17 cellular contexts compared by ENCODE assay signal in genomic region chr6:31165454-31165832, GRCh38. TPM values are rescaled to one million over a fixed set of nuclear protein-coding genes. Genes with fewer than 3 reads are reported as not detected.
A peak's percentile ranks its signal among the peaks of the same experiment; 100 is the strongest.
DNase-seq lines count a peak whose midpoint lies in the region; ATAC-seq and TF ChIP-seq lines count a peak whose summit lies in the region.
"Not testable (repeated sequence)": the region's sequence is repeated elsewhere in the genome, so short reads cannot be mapped to it uniquely, and the experiment has no call there.
"Had no signal": no experiment of that assay in that cellular context is flagged by ENCODE, and none has a peak within 500 bp of the region (broad histone marks: within the 10 kb centered on the region; RNA-seq: fewer than 3 reads in every experiment).

No MANE protein-coding gene starts in this region.

- peak overlapping the region; percentile 54 for H3K4me3 Mint-ChIP-seq in glutamatergic neuron (ENCODE audit: unreplicated experiment)

- not testable (repeated sequence) for H3K9me3 ChIP-seq in HUES48 (ENCODE audit: control insufficient read depth, insufficient read depth, low read length); WERI-Rb-1 (ENCODE audit: severe bottlenecking)

- peaks cover 19% of the 10 kb centered on the region for H3K4me1 ChIP-seq in HUES48 (ENCODE audit: control insufficient read depth, insufficient read depth, low read length)

- H3K4me1 Mint-ChIP-seq in glutamatergic neuron (ENCODE audit: low read depth, unreplicated experiment), result peaks cover 13% of the 10 kb centered on the region

- H3K36me3 ChIP-seq in HUES48 (ENCODE audit: control insufficient read depth, insufficient read depth, low read length) (peaks cover 55% of the 10 kb centered on the region), WERI-Rb-1 (peaks cover 45% of the 10 kb centered on the region)

- H3K9me3 Mint-ChIP-seq in glutamatergic neuron (ENCODE audit: unreplicated experiment), result not testable (repeated sequence)

- H3K9ac ChIP-seq in HUES48 (ENCODE audit: low read depth, low read length), result not testable (repeated sequence)

- not testable (repeated sequence) for H3K27me3 ChIP-seq in HUES48 (ENCODE audit: control insufficient read depth, insufficient read depth, low read length); WERI-Rb-1 (ENCODE audit: insufficient read depth, low read depth, severe bottlenecking)

- not testable (repeated sequence) for TF ChIP-seq CTCF in WERI-Rb-1 (IDR thresholded peaks at IDR 0.05; ENCODE audit: low read depth, low read length); glutamatergic neuron (IDR thresholded peaks at IDR 0.05; ENCODE audit: partially characterized antibody, unreplicated experiment)

- not testable (repeated sequence) for H3K4me3 ChIP-seq in HUES48 (ENCODE audit: low read depth, low read length); WERI-Rb-1 (ENCODE audit: low read depth, low read length)

- H3K27ac ChIP-seq in HUES48 (ENCODE audit: low read depth, low read length), result peak overlapping the region; percentile 46
- peak overlapping the region; percentile 77 for H3K27ac ChIP-seq in WERI-Rb-1

- peak; percentile 90 for DNase-seq in WERI-Rb-1
- not testable (repeated sequence) for DNase-seq in glutamatergic neuron

- peak; percentile 54 for ATAC-seq in GM18511 (IDR thresholded peaks at IDR 0.05; ENCODE audit: unreplicated experiment)
- ATAC-seq in GM19351 (IDR thresholded peaks at IDR 0.05; ENCODE audit: unreplicated experiment), result peak; percentile 20
- peak; percentile 4 for ATAC-seq in GM21526 (IDR thresholded peaks at IDR 0.05; ENCODE audit: low FRiP score, unreplicated experiment)
- ATAC-seq in HG02678 (IDR thresholded peaks at IDR 0.05; ENCODE audit: unreplicated experiment), result peak; percentile 27
- ATAC-seq in HG03066 (IDR thresholded peaks at IDR 0.05; ENCODE audit: low read depth, unreplicated experiment), result peak; percentile 27

- not testable (repeated sequence) for H3K27me3 Mint-ChIP-seq in glutamatergic neuron (ENCODE audit: unreplicated experiment)

- H3K27ac Mint-ChIP-seq in glutamatergic neuron (ENCODE audit: unreplicated experiment), result peak overlapping the region; percentile 13

- H3K36me3 Mint-ChIP-seq in glutamatergic neuron (ENCODE audit: unreplicated experiment), result not testable (repeated sequence)

RNA-seq across cellular contexts. Expression of gene POU5F1, which starts 5.0 kb away (rescaled TPM):
- 48.8 TPM for total RNA-seq in glutamatergic neuron (ENCODE audit: unreplicated experiment)
- total RNA-seq: CD4-positive, alpha-beta memory T cell; mesothelial cell of epicardium; T-helper 1 cell treated with Interleukin-12 subunit alpha and Interleukin-12 subunit beta and Interleukin-4 antibody, amounts not matched to agents 30 ng/mL and 1 ng/mL, for 36 hours had no signal

RNA-seq across cellular contexts. Expression of gene TCF19, which starts 7.1 kb away (rescaled TPM):
- 5.8 TPM for total RNA-seq in glutamatergic neuron (ENCODE audit: unreplicated experiment)

RNA-seq across cellular contexts. Expression of gene CCHCR1, which starts 7.8 kb away (rescaled TPM):
- 28.7 TPM for total RNA-seq in glutamatergic neuron (ENCODE audit: unreplicated experiment)

RNA-seq across cellular contexts. Expression of gene PSORS1C2, which starts 26.6 kb away (rescaled TPM):
- 0.49 TPM for total RNA-seq in glutamatergic neuron (ENCODE audit: unreplicated experiment)
- total RNA-seq: activated naive CD4-positive, alpha-beta T cell treated with anti-CD3 and anti-CD28 coated beads for 36 hours; CD4-positive, alpha-beta memory T cell; gastroesophageal sphincter; hepatocyte; HepG2; mesothelial cell of epicardium; PC-9; Right ventricle myocardium inferior; T-helper 1 cell treated with Interleukin-12 subunit alpha and Interleukin-12 subunit beta and Interleukin-4 antibody, amounts not matched to agents 30 ng/mL and 1 ng/mL, for 36 hours had no signal

RNA-seq across cellular contexts. Expression of gene CDSN, which starts 45.2 kb away (rescaled TPM):
- total RNA-seq in glutamatergic neuron (ENCODE audit: unreplicated experiment), result not detected
- total RNA-seq: activated naive CD4-positive, alpha-beta T cell treated with anti-CD3 and anti-CD28 coated beads for 36 hours; CD4-positive, alpha-beta memory T cell; gastroesophageal sphincter; hepatocyte; HepG2; mesothelial cell of epicardium; Right ventricle myocardium inferior; T-helper 1 cell treated with Interleukin-12 subunit alpha and Interleukin-12 subunit beta and Interleukin-4 antibody, amounts not matched to agents 30 ng/mL and 1 ng/mL, for 36 hours had no signal

Comparison
In these comparisons a context has a peak if more than half of its experiments do, and no peak if none do; other contexts are left out.
1. ATAC-seq: peak in every context shown above with its lines; median percentile 54 in GM18511; 27 in HG02678; 27 in HG03066; 20 in GM19351; 4 in GM21526.